8 cellular contexts compared by ENCODE assay signal in genomic region chr22:37639070-37639760, GRCh38. TPM values are rescaled to one million over a fixed set of nuclear protein-coding genes. Genes with fewer than 3 reads are reported as not detected.
DNase-seq lines count a peak whose midpoint lies in the region; ATAC-seq, FAIRE-seq and TF ChIP-seq lines count a peak whose summit lies in the region.

Gene SH3BP1 (plus strand): TSS chr22:37639669. CDS start chr22:37639788, 119 bp downstream.

- peak within 1 kb of the TSS; percentile 70 for H3K4me3 ChIP-seq in LNCaP clone FGC (ENCODE audit: low read depth, low read length)
- peak within 1 kb of the TSS; percentile 71 for H3K4me3 ChIP-seq in naive thymus-derived CD4-positive, alpha-beta T cell (ENCODE audit: low read length)

- intact Hi-C loops in activated CD8-positive, alpha-beta T cell treated with anti-CD3 and anti-CD28 coated beads for 36 hours (cut with micrococcal nuclease): loop anchor here (5.0 kb wide), 1 partner anchor 38 kb away; the partner anchor contains the start of gene LGALS1
- intact Hi-C loops in naive thymus-derived CD4-positive, alpha-beta T cell (cut with micrococcal nuclease): loop anchor here (1.0 to 5.0 kb wide), 4 partner anchors 19 to 108 kb away; partner anchors contain the start of genes GGA1 (in 2 of the 2) and PDXP (in 2 of the 2)

- H3K4me3 Mint-ChIP-seq in activated CD8-positive, alpha-beta T cell treated with anti-CD3 and anti-CD28 coated beads for 36 hours: peak within 1 kb of the TSS; percentile 95
- peak within 1 kb of the TSS; percentile 85 to 99 (median 96) for H3K4me3 Mint-ChIP-seq in naive thymus-derived CD4-positive, alpha-beta T cell

- H3K36me3 ChIP-seq in naive thymus-derived CD4-positive, alpha-beta T cell (ENCODE audit: control insufficient read depth in 2 of 3, insufficient read depth in 3 of 3, low read length in 3 of 3): peaks cover under 1 to 36% (median 20%) of the 10 kb centered on the region in 3 experiments

- no peaks in the 10 kb centered on the region for H3K27me3 ChIP-seq in naive thymus-derived CD4-positive, alpha-beta T cell (ENCODE audit: control insufficient read depth in 2 of 2, insufficient read depth in 2 of 2, low read length in 2 of 2)

- H3K4me1 Mint-ChIP-seq in activated CD8-positive, alpha-beta T cell treated with anti-CD3 and anti-CD28 coated beads for 36 hours (ENCODE audit: low read depth): peaks cover 74% of the 10 kb centered on the region
- H3K4me1 Mint-ChIP-seq in naive thymus-derived CD4-positive, alpha-beta T cell: peaks cover 28 to 75% (median 66%) of the 10 kb centered on the region in 7 donors

- H3K9me3 Mint-ChIP-seq in activated CD8-positive, alpha-beta T cell treated with anti-CD3 and anti-CD28 coated beads for 36 hours: no peaks in the 10 kb centered on the region
- no peaks in the 10 kb centered on the region for H3K9me3 Mint-ChIP-seq in naive thymus-derived CD4-positive, alpha-beta T cell

- peak within 1 kb of the TSS; percentile 83 for H3K27ac ChIP-seq in epithelial cell of prostate
- H3K27ac ChIP-seq in naive thymus-derived CD4-positive, alpha-beta T cell (ENCODE audit: low read depth, low read length): peak within 1 kb of the TSS; percentile 81

- TF ChIP-seq CTCF in LNCaP clone FGC (IDR thresholded peaks at IDR 0.05; ENCODE audit: control insufficient read depth, extremely low read depth, insufficient read depth): no peak
- TF ChIP-seq CTCF in activated CD8-positive, alpha-beta T cell treated with anti-CD3 and anti-CD28 coated beads for 36 hours (IDR thresholded peaks at IDR 0.05): no peak

- POLR2A ChIA-PET in activated CD8-positive, alpha-beta T cell treated with anti-CD3 and anti-CD28 coated beads for 36 hours (lab: Charles Lee): interaction anchor here (0.7 to 8.4 kb wide), 9 partner anchors 9 to 163 kb away, joined by 3 to 51 read pairs (median 5); partner anchors contain the start of gene PDXP
- POLR2A ChIA-PET in naive thymus-derived CD4-positive, alpha-beta T cell (lab: Charles Lee): interaction anchor here (0.9 to 10.1 kb wide), 6 partner anchors 7 to 37 kb away, joined by 3 to 135 read pairs (median 56); partner anchors contain the start of genes GGA1, LGALS1 and PDXP

- no peaks in the 10 kb centered on the region for H3K9me3 ChIP-seq in naive thymus-derived CD4-positive, alpha-beta T cell (ENCODE audit: control insufficient read depth in 2 of 3, low read length in 3 of 3)

- peak within 1 kb of the TSS; percentile 98 for H3K27ac Mint-ChIP-seq in activated CD8-positive, alpha-beta T cell treated with anti-CD3 and anti-CD28 coated beads for 36 hours
- H3K27ac Mint-ChIP-seq in naive thymus-derived CD4-positive, alpha-beta T cell: peak within 1 kb of the TSS; percentile 80 to 98 (median 93)

- CTCF ChIA-PET in activated CD8-positive, alpha-beta T cell treated with anti-CD3 and anti-CD28 coated beads for 36 hours (lab: Charles Lee): interaction anchor here (41.4 to 68.1 kb wide), 2 partner anchors 14 to 17 kb away, joined by 1770 read pairs; partner anchors contain the start of genes GGA1, LGALS1, NOL12 and PDXP
- CTCF ChIA-PET in naive thymus-derived CD4-positive, alpha-beta T cell (lab: Charles Lee): interaction anchor here (2.8 to 17.3 kb wide), 3 partner anchors 14 to 41 kb away, joined by 10 to 292 read pairs (median 254); partner anchors contain the start of genes LGALS1 and NOL12

- peaks cover 30% of the 10 kb centered on the region for H3K36me3 Mint-ChIP-seq in activated CD8-positive, alpha-beta T cell treated with anti-CD3 and anti-CD28 coated beads for 36 hours (ENCODE audit: low read depth)
- peaks cover 0 to 17% (median 8%) of the 10 kb centered on the region in 5 donors for H3K36me3 Mint-ChIP-seq in naive thymus-derived CD4-positive, alpha-beta T cell

- DNase-seq in GF-D8 (lab: John Stamatoyannopoulos, UW): peak; percentile 34
- DNase-seq in LNCaP clone FGC (ENCODE audit: low read depth): no peak
- peak; percentile 76 for DNase-seq in activated CD8-positive, alpha-beta T cell treated with anti-CD3 and anti-CD28 coated beads for 36 hours
- DNase-seq in epithelial cell of prostate (ENCODE audit: low read depth, low spot score): no peak
- DNase-seq in naive thymus-derived CD4-positive, alpha-beta T cell: peak in 8 of 9 donors; percentile 30 to 74 (median 46)
- peak; percentile 69 for DNase-seq in urothelium cell line (ENCODE audit: low spot score)

- no peaks in the 10 kb centered on the region for H3K27me3 Mint-ChIP-seq in activated CD8-positive, alpha-beta T cell treated with anti-CD3 and anti-CD28 coated beads for 36 hours
- H3K27me3 Mint-ChIP-seq in naive thymus-derived CD4-positive, alpha-beta T cell: no peaks in the 10 kb centered on the region

- peak; percentile 38 for ATAC-seq in activated CD8-positive, alpha-beta T cell treated with anti-CD3 and anti-CD28 coated beads for 36 hours
- peak; percentile 46 for ATAC-seq in naive thymus-derived CD4-positive, alpha-beta T cell
- no peak for ATAC-seq in HG03571 (IDR thresholded peaks at IDR 0.05; ENCODE audit: unreplicated experiment)
- ATAC-seq in GM21529 (IDR thresholded peaks at IDR 0.05; ENCODE audit: unreplicated experiment): no peak

- FAIRE-seq in urothelium cell line (lab: Jason Lieb, UNC): no peak

- H3K4me1 ChIP-seq in naive thymus-derived CD4-positive, alpha-beta T cell (ENCODE audit: control insufficient read depth in 2 of 2, insufficient read depth in 2 of 2, low read length in 2 of 2): peaks cover 68 to 79% of the 10 kb centered on the region in 2 donors

RNA-seq across cellular contexts. Expression of gene SH3BP1, which starts in this region (rescaled TPM):
- 100 to 1,000 TPM; 122 to 128 TPM for total RNA-seq in activated CD8-positive, alpha-beta T cell treated with anti-CD3 and anti-CD28 coated beads for 36 hours
- total RNA-seq in naive thymus-derived CD4-positive, alpha-beta T cell: 100 to 1,000 TPM in 2 of 5 experiments, 10 to 100 TPM in 3; 66.4 to 157 (median 89.2) TPM
- 10 to 100 TPM; 12.9 to 23.0 TPM for polyA plus RNA-seq in naive thymus-derived CD4-positive, alpha-beta T cell

Comparison
In these comparisons a context has a peak if more than half of its experiments do, and no peak if none do; other contexts are left out.
1. DNase-seq: peak in GF-D8 (single experiment), activated CD8-positive, alpha-beta T cell treated with anti-CD3 and anti-CD28 coated beads for 36 hours (single experiment), naive thymus-derived CD4-positive, alpha-beta T cell (8 of 9) and urothelium cell line (single experiment); none in LNCaP clone FGC (single experiment) and epithelial cell of prostate (single experiment).
2. ATAC-seq: peak in activated CD8-positive, alpha-beta T cell treated with anti-CD3 and anti-CD28 coated beads for 36 hours (single experiment) and naive thymus-derived CD4-positive, alpha-beta T cell (single experiment); none in HG03571 (single experiment) and GM21529 (single experiment).